Comparison of ENCODE assay signal across 16 cellular contexts in genomic region chr4:129223955-129224354, GRCh38.
"Had no signal": no experiment of that assay in that cellular context is flagged by ENCODE, and none has a peak within 500 bp of the region (broad histone marks: within the 10 kb centered on the region; RNA-seq: fewer than 3 reads in every experiment).

No MANE protein-coding gene starts in this region.

- H3K4me3 ChIP-seq: adrenal gland, mucosa of descending colon, upper lobe of right lung had no signal

- H3K9me3 ChIP-seq: adrenal gland, mucosa of descending colon, upper lobe of right lung had no signal

- ATAC-seq: esophagus mucosa; left cardiac atrium; mucosa of descending colon; naive thymus-derived CD8-positive, alpha-beta T cell; sciatic nerve; upper lobe of right lung; WTC11 had no signal

- H3K36me3 ChIP-seq: adrenal gland, upper lobe of right lung had no signal

- H3K27ac ChIP-seq: adrenal gland, upper lobe of right lung had no signal

- DNase-seq: activated CD4-positive, alpha-beta T cell treated with anti-CD3 and anti-CD28 coated beads for 48 hours; activated naive CD4-positive, alpha-beta T cell treated with anti-CD3 and anti-CD28 coated beads, Interleukin-2, amount 50 U/mL, for 16 hours; foreskin fibroblast; left cardiac atrium; mucosa of descending colon; naive thymus-derived CD8-positive, alpha-beta T cell; occipital lobe; stimulated activated CD4-positive, alpha-beta T cell treated with anti-CD3 and anti-CD28 coated beads, Interleukin-12 subunit alpha, Interleukin-12 subunit beta, amount 100 ng/mL, for 4 hours; stimulated activated CD4-positive, alpha-beta T cell treated with anti-CD3 and anti-CD28 coated beads, Interleukin-2, amount 100 ng/mL, for 48 hours; stimulated activated naive CD4-positive, alpha-beta T cell treated with Interleukin-2 at 50 U/mL for 16 hours; T-helper 1 cell; upper lobe of right lung had no signal

- H3K4me1 ChIP-seq: adrenal gland, upper lobe of right lung had no signal

- H3K27me3 ChIP-seq: adrenal gland, upper lobe of right lung had no signal
